8 cellular contexts compared by ENCODE assay signal in genomic region chr7:1569016-1569415, GRCh38. TPM values are rescaled to one million over a fixed set of nuclear protein-coding genes. Genes with fewer than 3 reads are reported as not detected.
DNase-seq lines count a peak whose midpoint lies in the region; ATAC-seq, FAIRE-seq and TF ChIP-seq lines count a peak whose summit lies in the region.

No MANE protein-coding gene starts in this region.

- H3K27me3 ChIP-seq in Karpas-422 (ENCODE audit: low read length) (no peaks in the 10 kb centered on the region), keratinocyte (ENCODE audit: control insufficient read depth, extremely low read depth, insufficient read depth, low read length) (no peaks in the 10 kb centered on the region), subcutaneous abdominal adipose tissue (ENCODE audit: control insufficient read depth in 5 of 5, insufficient read depth in 4 of 5, low read length in 5 of 5) (no peaks in the 10 kb centered on the region)

- H3K9ac ChIP-seq in Karpas-422 (ENCODE audit: low read length) (peak overlapping the region; percentile 97), keratinocyte (ENCODE audit: control insufficient read depth, extremely low read depth, insufficient read depth, low read length) (peak overlapping the region; percentile 93), subcutaneous abdominal adipose tissue (ENCODE audit: low read length in 5 of 5) (peak overlapping the region in 4 of 5 donors; percentile 30 to 93 (median 76))

- peak in 1 of 2 donors; percentile 48 for ATAC-seq in activated naive CD4-positive, alpha-beta T cell treated with anti-CD3 and anti-CD28 coated beads, Interleukin-2, amount 50 U/mL, for 72 hours
- ATAC-seq in HG03025 (IDR thresholded peaks at IDR 0.05; ENCODE audit: low FRiP score, unreplicated experiment) = no peak

- H4K20me1 ChIP-seq in Karpas-422 (ENCODE audit: insufficient read depth, low read depth, low read length) = no peaks in the 10 kb centered on the region
- H4K20me1 ChIP-seq in keratinocyte (ENCODE audit: control insufficient read depth, extremely low read depth, insufficient read depth, low read length) = no peaks in the 10 kb centered on the region

- H3K9me1 ChIP-seq in keratinocyte (ENCODE audit: control insufficient read depth, extremely low read depth, insufficient read depth, low read length) = no peaks in the 10 kb centered on the region

- H3K36me3 ChIP-seq in Karpas-422 (ENCODE audit: insufficient read depth, low read length) (no peaks in the 10 kb centered on the region), keratinocyte (ENCODE audit: control insufficient read depth in 2 of 2, extremely low read depth in 1 of 2, insufficient read depth in 2 of 2, low read length in 2 of 2) (peaks cover 1 to 14% of the 10 kb centered on the region in 2 experiments), subcutaneous abdominal adipose tissue (ENCODE audit: control insufficient read depth in 5 of 5, insufficient read depth in 5 of 5, low read length in 5 of 5) (peaks cover 0 to 20% (median 10%) of the 10 kb centered on the region in 5 donors)

- H3K27ac Mint-ChIP-seq in activated naive CD4-positive, alpha-beta T cell treated with anti-CD3 and anti-CD28 coated beads, Interleukin-2, amount 50 U/mL, for 72 hours = peak overlapping the region; percentile 90 to 92

- FAIRE-seq in keratinocyte (lab: Jason Lieb, UNC) = no peak

- H3K79me2 ChIP-seq in Karpas-422 (ENCODE audit: low read length) = peaks cover 15% of the 10 kb centered on the region
- peaks cover 8% of the 10 kb centered on the region for H3K79me2 ChIP-seq in keratinocyte (ENCODE audit: control insufficient read depth, insufficient read depth, low read length)

- H3K9me3 Mint-ChIP-seq in activated naive CD4-positive, alpha-beta T cell treated with anti-CD3 and anti-CD28 coated beads, Interleukin-2, amount 50 U/mL, for 72 hours = no peaks in the 10 kb centered on the region

- H3K4me2 ChIP-seq in Karpas-422 (ENCODE audit: low read depth, low read length, poor library complexity, severe bottlenecking) (peak overlapping the region; percentile 77), keratinocyte (ENCODE audit: control insufficient read depth, extremely low read depth, insufficient read depth, low read depth, low read length) (peak overlapping the region; percentile 77)

- H3K9me3 ChIP-seq in Karpas-422 (ENCODE audit: low read length) (no peaks in the 10 kb centered on the region), keratinocyte (ENCODE audit: control insufficient read depth, low read depth, low read length) (no peaks in the 10 kb centered on the region), subcutaneous abdominal adipose tissue (ENCODE audit: control insufficient read depth in 5 of 5, low read length in 5 of 5) (no peaks in the 10 kb centered on the region)

- peaks cover 18% of the 10 kb centered on the region for H3K4me1 ChIP-seq in Karpas-422 (ENCODE audit: low read length)
- peaks cover 42% of the 10 kb centered on the region for H3K4me1 ChIP-seq in keratinocyte (ENCODE audit: control insufficient read depth, extremely low read depth, insufficient read depth, low read length)
- peaks cover 7 to 55% (median 39%) of the 10 kb centered on the region in 5 donors for H3K4me1 ChIP-seq in subcutaneous abdominal adipose tissue (ENCODE audit: control insufficient read depth in 5 of 5, insufficient read depth in 5 of 5, low read length in 5 of 5)

- DNase-seq in CD1c-positive myeloid dendritic cell (ENCODE audit: extremely low spot score) = peak; percentile 16
- DNase-seq in Karpas-422 = peak; percentile 53
- peak in 1 of 2 donors; percentile 79 for DNase-seq in activated naive CD4-positive, alpha-beta T cell treated with anti-CD3 and anti-CD28 coated beads, Interleukin-2, amount 50 U/mL, for 72 hours (ENCODE audit: low spot score in 2 of 2)
- no peak for DNase-seq in keratinocyte (ENCODE audit: low read depth, low spot score)
- no peak for DNase-seq in GM20000 (ENCODE audit: low spot score)
- no peak for DNase-seq in AG20443 (ENCODE audit: low spot score)

- peaks cover 8 to 18% of the 10 kb centered on the region in 2 donors for H3K36me3 Mint-ChIP-seq in activated naive CD4-positive, alpha-beta T cell treated with anti-CD3 and anti-CD28 coated beads, Interleukin-2, amount 50 U/mL, for 72 hours

- H3K27ac ChIP-seq in Karpas-422 (ENCODE audit: low read length) = peak overlapping the region; percentile 58; the same call in 1 of the 2 replicates
- H3K27ac ChIP-seq in keratinocyte (ENCODE audit: control insufficient read depth, insufficient read depth, low read length) = peak overlapping the region; percentile 86
- H3K27ac ChIP-seq in subcutaneous abdominal adipose tissue (ENCODE audit: low read depth, low read length) = peak overlapping the region; percentile 88

- H3K9me2 ChIP-seq in Karpas-422 (replicated peaks; ENCODE audit: insufficient read depth, low read length) = no peaks in the 10 kb centered on the region

- dilution Hi-C loops in keratinocyte (cut with MboI; ENCODE audit: extremely low pct_ligation_motif_present, low sequenced_read_pairs) = no loop called here

- H3K4me3 ChIP-seq in Karpas-422 (ENCODE audit: low read length) (peak overlapping the region; percentile 99), keratinocyte (ENCODE audit: control insufficient read depth in 2 of 3, extremely low read depth in 1 of 3, insufficient read depth in 2 of 3, low read depth in 1 of 3, low read length in 3 of 3) (peak overlapping the region; percentile 85 to 91 (median 89)), subcutaneous abdominal adipose tissue (ENCODE audit: low read depth in 1 of 5, low read length in 5 of 5) (peak overlapping the region; percentile 36 to 92 (median 86))

- TF ChIP-seq CTCF in keratinocyte (optimal IDR thresholded peaks at IDR 0.05 in 1 of 3, IDR thresholded peaks at IDR 0.05 in 1 of 3, conservative IDR thresholded peaks at IDR 0.05 in 1 of 3; ENCODE audit: extremely low read depth in 1 of 3, insufficient read depth in 2 of 3, low read length in 3 of 3) (no peak), GM20000 (IDR thresholded peaks at IDR 0.05; ENCODE audit: extremely low read depth, missing control alignments) (no peak)

- H2AFZ ChIP-seq in Karpas-422 (ENCODE audit: low read length) = no peak overlapping the region
- H2AFZ ChIP-seq in keratinocyte (ENCODE audit: control insufficient read depth, low read length) = no peak overlapping the region

RNA-seq across cellular contexts. Expression of gene PSMG3, which starts 0.8 kb away (rescaled TPM):
- total RNA-seq in Karpas-422 (2014; rRNA removed; shearing (Covaris generic); ENCODE audit: low replicate concordance) = 29.9 and 70.4 TPM in 2 replicates
- total RNA-seq in activated naive CD4-positive, alpha-beta T cell treated with anti-CD3 and anti-CD28 coated beads, Interleukin-2, amount 50 U/mL, for 72 hours = 10 to 100 TPM; 26.8 to 36.4 TPM
- polyA plus RNA-seq in keratinocyte = 47.7 to 49.6 TPM (median 48.0 TPM) in 3 replicates
- polyA plus RNA-seq in keratinocyte (2011; ENCODE audit: low read depth) = 12.6 TPM
- 29.4 and 49.1 TPM in 2 replicates for polyA plus RNA-seq in keratinocyte (2011; cell fraction: cytosol; rRNA removed)
- polyA plus RNA-seq in keratinocyte (2011; cell fraction: nucleus; rRNA removed) = 64.3 and 71.0 TPM in 2 replicates
- polyA plus RNA-seq in keratinocyte (2012; ENCODE audit: low replicate concordance) = 35.3 and 49.4 TPM in 2 replicates
- polyA minus RNA-seq in keratinocyte = 11.6 to 20.6 TPM (median 17.0 TPM) in 3 replicates
- 26.9 TPM for polyA minus RNA-seq in keratinocyte (2011; cell fraction: cytosol; rRNA and poly(A)+ RNA removed)
- 3.0 and 4.5 TPM in 2 replicates for polyA minus RNA-seq in keratinocyte (2011; cell fraction: nucleus; rRNA and poly(A)+ RNA removed)

RNA-seq across cellular contexts. Expression of gene TMEM184A, which starts 13.0 kb away (rescaled TPM):
- total RNA-seq in Karpas-422 (2014; rRNA removed; shearing (Covaris generic); ENCODE audit: low replicate concordance) = not detected in 2 replicates
- under 1 TPM; 0.12 to 0.73 TPM for total RNA-seq in activated naive CD4-positive, alpha-beta T cell treated with anti-CD3 and anti-CD28 coated beads, Interleukin-2, amount 50 U/mL, for 72 hours
- polyA plus RNA-seq in keratinocyte = 1.6 to 15.6 TPM (median 2.9 TPM) in 3 replicates
- 6.2 TPM for polyA plus RNA-seq in keratinocyte (2011; ENCODE audit: low read depth)
- polyA plus RNA-seq in keratinocyte (2011; cell fraction: cytosol; rRNA removed) = 2.5 and 3.6 TPM in 2 replicates
- polyA plus RNA-seq in keratinocyte (2011; cell fraction: nucleus; rRNA removed) = 21.3 and 26.8 TPM in 2 replicates
- 2.2 and 17.5 TPM in 2 replicates for polyA plus RNA-seq in keratinocyte (2012; ENCODE audit: low replicate concordance)
- polyA minus RNA-seq in keratinocyte = 3.2 to 18.8 TPM (median 8.7 TPM) in 3 replicates
- 2.3 TPM for polyA minus RNA-seq in keratinocyte (2011; cell fraction: cytosol; rRNA and poly(A)+ RNA removed)
- polyA minus RNA-seq in keratinocyte (2011; cell fraction: nucleus; rRNA and poly(A)+ RNA removed) = 10.5 and 15.3 TPM in 2 replicates

RNA-seq across cellular contexts. Expression of gene MAFK, which starts 38.5 kb away (rescaled TPM):
- 10.3 and 13.8 TPM in 2 replicates for total RNA-seq in Karpas-422 (2014; rRNA removed; shearing (Covaris generic); ENCODE audit: low replicate concordance)
- 10 to 100 TPM; 34.1 to 37.3 TPM for total RNA-seq in activated naive CD4-positive, alpha-beta T cell treated with anti-CD3 and anti-CD28 coated beads, Interleukin-2, amount 50 U/mL, for 72 hours
- 3.8 to 5.9 TPM (median 5.2 TPM) in 3 replicates for polyA plus RNA-seq in keratinocyte
- polyA plus RNA-seq in keratinocyte (2011; ENCODE audit: low read depth) = 16.6 TPM
- 1.8 and 7.3 TPM in 2 replicates for polyA plus RNA-seq in keratinocyte (2011; cell fraction: cytosol; rRNA removed)
- polyA plus RNA-seq in keratinocyte (2011; cell fraction: nucleus; rRNA removed) = 12.9 and 18.7 TPM in 2 replicates
- polyA plus RNA-seq in keratinocyte (2012; ENCODE audit: low replicate concordance) = 9.6 and 17.6 TPM in 2 replicates
- polyA minus RNA-seq in keratinocyte = 2.3 to 2.4 TPM (median 2.3 TPM) in 3 replicates
- polyA minus RNA-seq in keratinocyte (2011; cell fraction: cytosol; rRNA and poly(A)+ RNA removed) = 12.1 TPM
- polyA minus RNA-seq in keratinocyte (2011; cell fraction: nucleus; rRNA and poly(A)+ RNA removed) = 5.9 and 8.0 TPM in 2 replicates

Comparison
In these comparisons a context has a peak if more than half of its experiments do, and no peak if none do; other contexts are left out.
1. DNase-seq: peak in CD1c-positive myeloid dendritic cell (single experiment) and Karpas-422 (single experiment); none in keratinocyte (single experiment), GM20000 (single experiment) and AG20443 (single experiment).
2. Peak in every context shown above with its lines, with median percentiles within 50 percentile points of each other: H3K27ac ChIP-seq, H3K4me3 ChIP-seq and H3K9ac ChIP-seq.